Comparison of ENCODE assay signal across 17 cellular contexts in genomic region chr12:94329366-94329765, GRCh38.
DNase-seq lines count a peak whose midpoint lies in the region; ATAC-seq, FAIRE-seq and TF ChIP-seq lines count a peak whose summit lies in the region.
"Had no signal": no experiment of that assay in that cellular context is flagged by ENCODE, and none has a peak within 500 bp of the region (broad histone marks: within the 10 kb centered on the region; RNA-seq: fewer than 3 reads in every experiment).

No MANE protein-coding gene starts in this region.

- DNase-seq in heart right ventricle: no peak
- DNase-seq in Right ventricle myocardium superior: no peak
- no peak for DNase-seq in Panc1 (ENCODE audit: low read depth, low spot score)
- peak; percentile 19 for DNase-seq in fibroblast of peridontal ligament (ENCODE audit: extremely low read depth)
- no peak for DNase-seq in GM12892 (ENCODE audit: insufficient read length)
- no peak for DNase-seq in activated gamma-delta T cell (lab: John Stamatoyannopoulos, UW)
- DNase-seq in NCI-H2171 (lab: John Stamatoyannopoulos, UW): no peak
- DNase-seq: activated naive CD4-positive, alpha-beta T cell; Calu3; gastrocnemius medialis; mucosa of descending colon; small intestine; stimulated activated naive CD4-positive, alpha-beta T cell treated with Interleukin-2 at 50 U/mL for 16 hours had no signal

- H3K27ac ChIP-seq in heart right ventricle: no peak overlapping the region
- no peak overlapping the region for H3K27ac ChIP-seq in Panc1 (ENCODE audit: low read length)
- H3K27ac ChIP-seq: gastrocnemius medialis, vagina had no signal

- H3K36me3 ChIP-seq in heart right ventricle: peaks cover 0 to 61% (median 0%) of the 10 kb centered on the region in 9 donors
- peaks cover 2% of the 10 kb centered on the region for H3K36me3 ChIP-seq in Panc1 (ENCODE audit: control insufficient read depth, insufficient read depth, low read length)

- no peak overlapping the region for H3K4me3 ChIP-seq in heart right ventricle
- H3K4me3 ChIP-seq in Panc1 (ENCODE audit: low read depth in 2 of 2, low read length in 2 of 2): no peak overlapping the region
- H3K4me3 ChIP-seq: gastrocnemius medialis, HAP-1, mucosa of descending colon, vagina had no signal

- 92 to 96% methylated on average over 1 of the region's 1 CpG for WGBS in heart right ventricle, 2 donors

- intact Hi-C loops in heart right ventricle (cut with DNase I) (loop anchor here in 3 of 10 donors (5.0 to 10.0 kb wide), 2 partner anchors 203 to 205 kb away; no protein-coding TSS in a partner anchor), Right ventricle myocardium superior (cut with DNase I) (loop anchor here (10.0 kb wide), 1 partner anchor 205 kb away; no protein-coding TSS in a partner anchor), Panc1 (cut with micrococcal nuclease; ENCODE audit: unreplicated experiment) (no loop called here)

- FAIRE-seq in GM12892 (lab: Jason Lieb, UNC): no peak
- FAIRE-seq: keratinocyte, small intestine had no signal

- BruUV-seq in Panc1 (replicated peaks; lab: Mats Ljungman, UMichigan): no TSS peak

- H3K4me1 ChIP-seq in heart right ventricle (peaks cover 0 to 11% (median 0%) of the 10 kb centered on the region in 9 donors), Panc1 (ENCODE audit: control insufficient read depth, insufficient read depth, low read length) (no peaks in the 10 kb centered on the region)
- H3K4me1 ChIP-seq: gastrocnemius medialis, HAP-1, vagina had no signal

- H3K9me3 ChIP-seq in heart right ventricle (no peaks in the 10 kb centered on the region), Panc1 (ENCODE audit: control insufficient read depth, insufficient read depth, low read depth, low read length) (no peaks in the 10 kb centered on the region)
- H3K9me3 ChIP-seq: gastrocnemius medialis, HAP-1, mucosa of descending colon, vagina had no signal

- in situ Hi-C loops in Panc1 (cut with HindIII; ENCODE audit: low pct_unique_long_range_greater_than_20kb, low sequenced_read_pairs): no loop called here

- POLR2A ChIA-PET in Panc1 (lab: Charles Lee): no interaction called here

- TF ChIP-seq POLR2A in GM12892 (IDR thresholded peaks at IDR 0.05; ENCODE audit: low read depth, low read length): no peak

- ATAC-seq in heart right ventricle (no peak), Right ventricle myocardium superior (ENCODE audit: poor library complexity) (no peak), Panc1 (no peak), GM19452 (IDR thresholded peaks at IDR 0.05; ENCODE audit: unreplicated experiment) (no peak)
- ATAC-seq: gastrocnemius medialis, mucosa of descending colon had no signal

- CTCF ChIA-PET in Panc1 (lab: Charles Lee): no interaction called here

- TF ChIP-seq CTCF in heart right ventricle (IDR thresholded peaks at IDR 0.05): peak in 5 of 9 donors; percentile 15 to 31 (median 20)
- peak; percentile 17; the same call in 1 of the 2 replicates for TF ChIP-seq CTCF in Panc1 (IDR thresholded peaks at IDR 0.05)

- H3K27me3 ChIP-seq in heart right ventricle: no peaks in the 10 kb centered on the region
- H3K27me3 ChIP-seq in Panc1 (ENCODE audit: control insufficient read depth, insufficient read depth, low read length): no peaks in the 10 kb centered on the region
- H3K27me3 ChIP-seq: gastrocnemius medialis, vagina had no signal
